8 cellular contexts compared by ENCODE assay signal in genomic region chrX:48648299-48648698, GRCh38. TPM values are rescaled to one million over a fixed set of nuclear protein-coding genes. Genes with fewer than 3 reads are reported as not detected.
A peak's percentile ranks its signal among the peaks of the same experiment; 100 is the strongest.
DNase-seq lines count a peak whose midpoint lies in the region; ATAC-seq and TF ChIP-seq lines count a peak whose summit lies in the region.

No MANE protein-coding gene starts in this region.

- CTCF ChIA-PET in activated CD4-positive, alpha-beta memory T cell treated with anti-CD3 and anti-CD28 coated beads for 36 hours (lab: Charles Lee), result interaction anchor here (0.6 to 1.7 kb wide), 12 partner anchors 10 to 289 kb away, joined by 3 to 8 read pairs (median 3); partner anchors contain the start of genes HDAC6, PQBP1, SLC35A2 and TIMM17B

- POLR2A ChIA-PET in activated naive CD8-positive, alpha-beta T cell treated with anti-CD3 and anti-CD28 coated beads, Interleukin-2, amount 10 ng/mL, durations not matched to agents 7 days and 5 days (lab: Charles Lee), result interaction anchor here (0.6 to 1.7 kb wide), 3 partner anchors 47 to 264 kb away, joined by 3 to 6 read pairs (median 6); partner anchors contain the start of gene SLC35A2
- POLR2A ChIA-PET in activated CD4-positive, alpha-beta memory T cell treated with anti-CD3 and anti-CD28 coated beads for 36 hours (lab: Charles Lee), result no interaction called here

- H3K36me3 Mint-ChIP-seq in activated naive CD8-positive, alpha-beta T cell treated with anti-CD3 and anti-CD28 coated beads, Interleukin-2, amount 10 ng/mL, durations not matched to agents 7 days and 5 days, result no peaks in the 10 kb centered on the region
- no peaks in the 10 kb centered on the region for H3K36me3 Mint-ChIP-seq in activated naive CD8-positive, alpha-beta T cell treated with anti-CD3 and anti-CD28 coated beads for 36 hours
- H3K36me3 Mint-ChIP-seq in activated CD4-positive, alpha-beta memory T cell treated with anti-CD3 and anti-CD28 coated beads for 36 hours, result no peaks in the 10 kb centered on the region
- no peaks in the 10 kb centered on the region for H3K36me3 Mint-ChIP-seq in nephron progenitor cell (ENCODE audit: low read depth)

- DNase-seq in activated naive CD8-positive, alpha-beta T cell treated with anti-CD3 and anti-CD28 coated beads, Interleukin-2, amount 10 ng/mL, durations not matched to agents 7 days and 5 days, result no peak
- DNase-seq in activated naive CD8-positive, alpha-beta T cell treated with anti-CD3 and anti-CD28 coated beads for 36 hours, result no peak
- DNase-seq in NCI-H2196 (lab: John Stamatoyannopoulos, UW; ENCODE audit: unreplicated experiment) (peak; percentile 30), fibroblast of mammary gland (ENCODE audit: low read depth) (peak; percentile 63), nephron progenitor cell (peak; percentile 10), NCI-H510A (lab: John Stamatoyannopoulos, UW) (no peak)
- DNase-seq in activated CD4-positive, alpha-beta memory T cell treated with anti-CD3 and anti-CD28 coated beads for 36 hours, result peak; percentile 43

- ATAC-seq in activated naive CD8-positive, alpha-beta T cell treated with anti-CD3 and anti-CD28 coated beads, Interleukin-2, amount 10 ng/mL, durations not matched to agents 7 days and 5 days (ENCODE audit: low read depth), result peak; percentile 45
- no peak for ATAC-seq in HG02938 (IDR thresholded peaks at IDR 0.05; ENCODE audit: unreplicated experiment)

- intact Hi-C loops in activated CD4-positive, alpha-beta memory T cell treated with anti-CD3 and anti-CD28 coated beads for 36 hours (cut with micrococcal nuclease), result loop anchor here (5.0 to 10.0 kb wide), 2 partner anchors 244 to 267 kb away; partner anchors contain the start of genes PIM2 and SLC35A2

- no peak overlapping the region for H3K27ac Mint-ChIP-seq in activated naive CD8-positive, alpha-beta T cell treated with anti-CD3 and anti-CD28 coated beads, Interleukin-2, amount 10 ng/mL, durations not matched to agents 7 days and 5 days
- no peak overlapping the region for H3K27ac Mint-ChIP-seq in activated naive CD8-positive, alpha-beta T cell treated with anti-CD3 and anti-CD28 coated beads for 36 hours
- H3K27ac Mint-ChIP-seq in activated CD4-positive, alpha-beta memory T cell treated with anti-CD3 and anti-CD28 coated beads for 36 hours, result no peak overlapping the region
- no peak overlapping the region for H3K27ac Mint-ChIP-seq in nephron progenitor cell

- no peak overlapping the region for H3K4me3 ChIP-seq in fibroblast of mammary gland (ENCODE audit: control insufficient read depth, low read depth, low read length)

- H3K4me3 Mint-ChIP-seq in activated naive CD8-positive, alpha-beta T cell treated with anti-CD3 and anti-CD28 coated beads, Interleukin-2, amount 10 ng/mL, durations not matched to agents 7 days and 5 days, result no peak overlapping the region
- H3K4me3 Mint-ChIP-seq in activated naive CD8-positive, alpha-beta T cell treated with anti-CD3 and anti-CD28 coated beads for 36 hours, result no peak overlapping the region
- H3K4me3 Mint-ChIP-seq in activated CD4-positive, alpha-beta memory T cell treated with anti-CD3 and anti-CD28 coated beads for 36 hours, result no peak overlapping the region
- H3K4me3 Mint-ChIP-seq in nephron progenitor cell, result no peak overlapping the region

- H3K9me3 Mint-ChIP-seq in activated naive CD8-positive, alpha-beta T cell treated with anti-CD3 and anti-CD28 coated beads, Interleukin-2, amount 10 ng/mL, durations not matched to agents 7 days and 5 days, result no peaks in the 10 kb centered on the region
- no peaks in the 10 kb centered on the region for H3K9me3 Mint-ChIP-seq in activated naive CD8-positive, alpha-beta T cell treated with anti-CD3 and anti-CD28 coated beads for 36 hours
- H3K9me3 Mint-ChIP-seq in activated CD4-positive, alpha-beta memory T cell treated with anti-CD3 and anti-CD28 coated beads for 36 hours, result no peaks in the 10 kb centered on the region
- H3K9me3 Mint-ChIP-seq in nephron progenitor cell, result peaks cover 31% of the 10 kb centered on the region

- no peaks in the 10 kb centered on the region for H3K27me3 Mint-ChIP-seq in activated naive CD8-positive, alpha-beta T cell treated with anti-CD3 and anti-CD28 coated beads, Interleukin-2, amount 10 ng/mL, durations not matched to agents 7 days and 5 days
- H3K27me3 Mint-ChIP-seq in activated naive CD8-positive, alpha-beta T cell treated with anti-CD3 and anti-CD28 coated beads for 36 hours, result no peaks in the 10 kb centered on the region
- no peaks in the 10 kb centered on the region for H3K27me3 Mint-ChIP-seq in activated CD4-positive, alpha-beta memory T cell treated with anti-CD3 and anti-CD28 coated beads for 36 hours
- H3K27me3 Mint-ChIP-seq in nephron progenitor cell (ENCODE audit: low read depth, poor library complexity), result peaks cover 6% of the 10 kb centered on the region

- H3K4me1 Mint-ChIP-seq in activated naive CD8-positive, alpha-beta T cell treated with anti-CD3 and anti-CD28 coated beads, Interleukin-2, amount 10 ng/mL, durations not matched to agents 7 days and 5 days, result peaks cover 3% of the 10 kb centered on the region
- peaks cover 2% of the 10 kb centered on the region for H3K4me1 Mint-ChIP-seq in activated naive CD8-positive, alpha-beta T cell treated with anti-CD3 and anti-CD28 coated beads for 36 hours
- H3K4me1 Mint-ChIP-seq in activated CD4-positive, alpha-beta memory T cell treated with anti-CD3 and anti-CD28 coated beads for 36 hours (ENCODE audit: low read depth), result peaks cover 5% of the 10 kb centered on the region
- H3K4me1 Mint-ChIP-seq in nephron progenitor cell, result peaks cover 5% of the 10 kb centered on the region

- TF ChIP-seq CTCF in fibroblast of mammary gland (conservative IDR thresholded peaks at IDR 0.05; ENCODE audit: control insufficient read depth, insufficient read depth, low read depth, low read length), result peak; percentile 35
- TF ChIP-seq CTCF in nephron progenitor cell (IDR thresholded peaks at IDR 0.05), result no peak

RNA-seq across cellular contexts. Expression of gene WAS, which starts 35.3 kb away (rescaled TPM):
- 100 to 1,000 TPM; 142 to 146 TPM for total RNA-seq in activated naive CD8-positive, alpha-beta T cell treated with anti-CD3 and anti-CD28 coated beads, Interleukin-2, amount 10 ng/mL, durations not matched to agents 7 days and 5 days
- total RNA-seq in activated naive CD8-positive, alpha-beta T cell treated with anti-CD3 and anti-CD28 coated beads for 36 hours, result 10 to 100 TPM; 87.8 to 89.8 TPM
- total RNA-seq in activated CD4-positive, alpha-beta memory T cell treated with anti-CD3 and anti-CD28 coated beads for 36 hours, result 10 to 100 TPM; 95.2 to 99.6 TPM

RNA-seq across cellular contexts. Expression of gene SUV39H1, which starts 48.2 kb away (rescaled TPM):
- 10 to 100 TPM; 25.4 to 26.8 TPM for total RNA-seq in activated naive CD8-positive, alpha-beta T cell treated with anti-CD3 and anti-CD28 coated beads, Interleukin-2, amount 10 ng/mL, durations not matched to agents 7 days and 5 days
- 10 to 100 TPM; 31.9 to 32.8 TPM for total RNA-seq in activated naive CD8-positive, alpha-beta T cell treated with anti-CD3 and anti-CD28 coated beads for 36 hours
- total RNA-seq in activated CD4-positive, alpha-beta memory T cell treated with anti-CD3 and anti-CD28 coated beads for 36 hours, result 10 to 100 TPM; 32.3 to 35.6 TPM

RNA-seq across cellular contexts. Expression of gene WDR13, which starts 51.0 kb away (rescaled TPM):
- 10 to 100 TPM; 45.6 to 52.0 TPM for total RNA-seq in activated naive CD8-positive, alpha-beta T cell treated with anti-CD3 and anti-CD28 coated beads, Interleukin-2, amount 10 ng/mL, durations not matched to agents 7 days and 5 days
- 10 to 100 TPM; 32.6 to 40.6 TPM for total RNA-seq in activated naive CD8-positive, alpha-beta T cell treated with anti-CD3 and anti-CD28 coated beads for 36 hours
- 10 to 100 TPM; 45.8 to 54.8 TPM for total RNA-seq in activated CD4-positive, alpha-beta memory T cell treated with anti-CD3 and anti-CD28 coated beads for 36 hours

Comparison
In these comparisons a context has a peak if more than half of its experiments do, and no peak if none do; other contexts are left out.
1. DNase-seq: peak in NCI-H2196 (single experiment), activated CD4-positive, alpha-beta memory T cell treated with anti-CD3 and anti-CD28 coated beads for 36 hours (single experiment), fibroblast of mammary gland (single experiment) and nephron progenitor cell (single experiment); none in activated naive CD8-positive, alpha-beta T cell treated with anti-CD3 and anti-CD28 coated beads, Interleukin-2, amount 10 ng/mL, durations not matched to agents 7 days and 5 days (single experiment), activated naive CD8-positive, alpha-beta T cell treated with anti-CD3 and anti-CD28 coated beads for 36 hours (single experiment) and NCI-H510A (single experiment).